ENCODE assay signal across 14 cellular contexts in the genomic region with DNA sequence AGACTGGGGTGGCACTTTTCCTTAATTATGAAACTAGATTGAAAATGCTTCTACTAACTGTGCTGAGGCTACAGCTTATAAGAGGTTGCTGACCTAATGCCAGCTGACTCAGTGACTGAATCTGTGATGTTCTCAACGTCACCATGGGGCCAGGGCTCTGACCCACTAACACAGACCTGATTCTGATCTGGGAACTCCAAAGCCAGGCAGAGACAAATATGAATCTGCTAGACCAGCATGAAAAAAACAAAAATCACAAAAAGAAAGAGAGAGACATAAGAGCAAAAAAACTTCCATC. TPM values are rescaled to one million over a fixed set of nuclear protein-coding genes. Genes with fewer than 3 reads are reported as not detected.
DNase-seq lines count a peak whose midpoint lies in the region; ATAC-seq, FAIRE-seq and TF ChIP-seq lines count a peak whose summit lies in the region.
"Had no signal": no experiment of that assay in that cellular context is flagged by ENCODE, and none has a peak within 500 bp of the region (broad histone marks: within the 10 kb centered on the region; RNA-seq: fewer than 3 reads in every experiment).

No MANE protein-coding gene starts in this region.

- no peak for TF ChIP-seq POLR2A in GM12878 (IDR thresholded peaks at IDR 0.05; ENCODE audit: low read depth, low read length)

- no peak overlapping the region for H2AFZ ChIP-seq in GM12878 (ENCODE audit: control insufficient read depth, low read depth, low read length)

- H3K9me3 ChIP-seq in GM12878 (replicated peaks; ENCODE audit: control insufficient read depth, insufficient read depth, low read length) (no peaks in the 10 kb centered on the region; the same call in 2 of the 3 replicates), left lung (no peaks in the 10 kb centered on the region)
- H3K9me3 ChIP-seq: SJSA1 had no signal

- POLR2A ChIA-PET in GM12878 (lab: Charles Lee): interaction anchor here (1.3 to 1.7 kb wide), 2 partner anchors 9 to 13 kb away, joined by 4 to 8 read pairs; no protein-coding TSS in a partner anchor

- SMC1A ChIA-PET in GM12878 (lab: Charles Lee; ENCODE audit: uncharacterized antibody, unreplicated experiment): interaction anchor here (1.2 to 4.2 kb wide), 11 partner anchors 8 to 74 kb away, joined by 3 to 36 read pairs (median 5); no protein-coding TSS in a partner anchor

- H3K4me1 ChIP-seq in GM12878 (ENCODE audit: control insufficient read depth, insufficient read depth, low read length) (peaks cover 18% of the 10 kb centered on the region), left lung (peaks cover 6 to 12% of the 10 kb centered on the region in 2 donors)
- H3K4me1 ChIP-seq: SJSA1 had no signal

- no TSS peak for BruUV-seq in GM12878 (replicated peaks; lab: Mats Ljungman, UMichigan)

- TF ChIP-seq CTCF in GM12878 (IDR thresholded peaks at IDR 0.05 in 2 of 3, conservative IDR thresholded peaks at IDR 0.05 in 1 of 3; ENCODE audit: control insufficient read depth in 2 of 3, extremely low read depth in 1 of 3, insufficient read depth in 1 of 3, low read depth in 3 of 3, low read length in 3 of 3) (no peak), left lung (IDR thresholded peaks at IDR 0.05) (no peak)

- in situ Hi-C loops in GM12878 (cut with MboI): no loop called here

- DNase-seq in AG08396 (ENCODE audit: low spot score) (peak; percentile 55), HCEC 1CT (peak; percentile 60), GM12878 (ENCODE audit: low read depth, low spot score) (no peak), left lung (no peak), activated gamma-delta T cell (lab: John Stamatoyannopoulos, UW) (no peak), superior temporal gyrus (ENCODE audit: extremely low spot score) (no peak)
- DNase-seq in activated naive CD4-positive, alpha-beta T cell (lab: John Stamatoyannopoulos, UW): no peak
- DNase-seq: activated gamma-delta T cell treated with Interleukin-2 at 50 U/mL for 16 hours; effector CD8-positive, alpha-beta T cell; NCI-H69 had no signal

- H3K27me3 ChIP-seq in GM12878 (replicated peaks in 1 of 2; ENCODE audit: control insufficient read depth in 2 of 2, insufficient read depth in 2 of 2, low read length in 1 of 2): no peaks in the 10 kb centered on the region
- H3K27me3 ChIP-seq in left lung: no peaks in the 10 kb centered on the region
- H3K27me3 ChIP-seq: SJSA1 had no signal

- no peak overlapping the region for H3K9ac ChIP-seq in GM12878 (ENCODE audit: control insufficient read depth, insufficient read depth, low read length)

- H3K27ac ChIP-seq in GM12878 (ENCODE audit: control insufficient read depth, insufficient read depth) (peak overlapping the region; percentile 34), left lung (no peak overlapping the region)
- H3K27ac ChIP-seq: SJSA1 had no signal

- 9% methylated on average over 1 of the region's 1 CpG for WGBS in GM12878 (ENCODE audit: insufficient coverage, insufficient replicate concordance, low lambda C conversion rate, missing lambda C conversion rate)

- H3K4me2 ChIP-seq in GM12878 (ENCODE audit: control insufficient read depth, insufficient read depth): peak overlapping the region; percentile 17

- H4K20me1 ChIP-seq in GM12878 (ENCODE audit: control insufficient read depth, insufficient read depth): no peaks in the 10 kb centered on the region

- CTCF ChIA-PET in GM12878 (lab: Yijun Ruan, JAX): interaction anchor here (0.6 to 2.3 kb wide), 6 partner anchors 11 to 80 kb away, joined by 3 to 9 read pairs (median 4); no protein-coding TSS in a partner anchor

- no peak for FAIRE-seq in GM12878 (lab: Jason Lieb, UNC)

- no peak for TF ChIP-seq EP300 in GM12878 (IDR thresholded peaks at IDR 0.05; ENCODE audit: borderline replicate concordance in 1 of 2, control insufficient read depth in 1 of 2, low read depth in 2 of 2, low read length in 2 of 2)

- peak overlapping the region; percentile 5; the same call in 1 of the 2 replicates for H3K4me3 ChIP-seq in GM12878
- H3K4me3 ChIP-seq in left lung: no peak overlapping the region
- H3K4me3 ChIP-seq: SJSA1 had no signal

- RAD21 ChIA-PET in GM12878 (lab: Charles Lee; ENCODE audit: unreplicated experiment): interaction anchor here (1.2 to 2.1 kb wide), 4 partner anchors 14 to 62 kb away, joined by 4 to 6 read pairs (median 5); no protein-coding TSS in a partner anchor

- peak; percentile 67 for ATAC-seq in GM12878
- peak; percentile 60 for ATAC-seq in left lung
- no peak for ATAC-seq in HG03175 (IDR thresholded peaks at IDR 0.05; ENCODE audit: unreplicated experiment)
- ATAC-seq: activated CD4-positive, CD25-positive, alpha-beta regulatory T cell treated with anti-CD3 and anti-CD28 coated beads, Interleukin-2, amount 50 U/mL, for 24 hours; HCT116 had no signal

- intact Hi-C loops in GM12878 (cut with micrococcal nuclease; ENCODE audit: unreplicated experiment): no loop called here
- intact Hi-C loops in left lung (cut with DNase I): no loop called here

- H3K79me2 ChIP-seq in GM12878 (ENCODE audit: control insufficient read depth, insufficient read depth, low read length): peaks cover 96% of the 10 kb centered on the region

- peaks cover 0 to 3% of the 10 kb centered on the region in 2 experiments; a peak in 2 of 4 replicates for H3K36me3 ChIP-seq in GM12878 (ENCODE audit: control insufficient read depth in 2 of 2, insufficient read depth in 2 of 2, low read length in 1 of 2)
- H3K36me3 ChIP-seq in left lung: no peaks in the 10 kb centered on the region

- no peak for TF ChIP-seq RAD21 in GM12878 (IDR thresholded peaks at IDR 0.05; ENCODE audit: insufficient read depth, low read depth, low read length)

TF ChIP-seq in GM12878, 131 proteins besides CTCF, POLR2A, EP300 and RAD21:
- TF ChIP-seq, protein P1, sequence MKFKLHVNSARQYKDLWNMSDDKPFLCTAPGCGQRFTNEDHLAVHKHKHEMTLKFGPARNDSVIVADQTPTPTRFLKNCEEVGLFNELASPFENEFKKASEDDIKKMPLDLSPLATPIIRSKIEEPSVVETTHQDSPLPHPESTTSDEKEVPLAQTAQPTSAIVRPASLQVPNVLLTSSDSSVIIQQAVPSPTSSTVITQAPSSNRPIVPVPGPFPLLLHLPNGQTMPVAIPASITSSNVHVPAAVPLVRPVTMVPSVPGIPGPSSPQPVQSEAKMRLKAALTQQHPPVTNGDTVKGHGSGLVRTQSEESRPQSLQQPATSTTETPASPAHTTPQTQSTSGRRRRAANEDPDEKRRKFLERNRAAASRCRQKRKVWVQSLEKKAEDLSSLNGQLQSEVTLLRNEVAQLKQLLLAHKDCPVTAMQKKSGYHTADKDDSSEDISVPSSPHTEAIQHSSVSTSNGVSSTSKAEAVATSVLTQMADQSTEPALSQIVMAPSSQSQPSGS (IDR thresholded peaks at IDR 0.05; ENCODE audit: low read length): no peak
- TF ChIP-seq JUND (IDR thresholded peaks at IDR 0.05; ENCODE audit: low read depth, low read length) (no peak), CREB1 (IDR thresholded peaks at IDR 0.05; ENCODE audit: low read depth) (peak; percentile 81), JUNB (IDR thresholded peaks at IDR 0.05) (peak; percentile 12; the same call in 1 of the 2 replicates), SUZ12 (IDR thresholded peaks at IDR 0.05; ENCODE audit: unreplicated experiment) (no peak)

RNA-seq across cellular contexts. Expression of a gene that starts 16.1 kb away (rescaled TPM):
- 37.0 and 39.1 TPM in 2 replicates for total RNA-seq in GM12878 (2013; cell fraction: nucleolus; rRNA removed)
- total RNA-seq in GM12878 (2014; rRNA removed) (25.8 and 32.1 TPM in 2 replicates), GM12878 (2014; rRNA removed; fragmentation: Illumina TruSeq; extraction: Trizol) (21.7 and 22.2 TPM in 2 replicates), GM12878 (2021) (25.0 and 27.7 TPM in 2 replicates), left lung (10 to 100 TPM; 16.0 to 18.5 TPM)
- polyA plus RNA-seq in GM12878 (2011; ENCODE audit: low read depth): 10.1 TPM
- polyA plus RNA-seq in GM12878 (2011; rRNA removed) (12.1 and 13.3 TPM in 2 replicates), GM12878 (2014; fragmentation: Illumina TruSeq; extraction: Trizol) (22.5 and 24.0 TPM in 2 replicates), GM12878 (2014; fragmentation: Nextera tagmentation; extraction: Ambion mirVana) (1 to 10 TPM; 4.0 to 6.5 TPM), GM12878 (2014; rRNA removed) (19.2 and 21.5 TPM in 2 replicates), GM12878 (2016; fragmentation: Nextera tagmentation; extraction: Ambion mirVana) (10 to 100 TPM; 12.5 to 14.9 TPM)
- 8.0 and 9.9 TPM in 2 replicates for polyA plus RNA-seq in GM12878 (2011; cell fraction: cytosol; rRNA removed)
- 9.6 and 12.0 TPM in 2 replicates for polyA plus RNA-seq in GM12878 (2011; cell fraction: nucleus; rRNA removed)
- polyA plus RNA-seq in GM12878 (2012): 14.8 and 19.1 TPM in 2 replicates
- polyA minus RNA-seq in GM12878 (2011; rRNA and poly(A)+ RNA removed): 12.3 and 14.9 TPM in 2 replicates
- polyA minus RNA-seq in GM12878 (2011; cell fraction: cytosol; rRNA and poly(A)+ RNA removed): 4.0 and 5.9 TPM in 2 replicates
- polyA minus RNA-seq in GM12878 (2011; cell fraction: nucleus; rRNA and poly(A)+ RNA removed): 11.1 and 21.9 TPM in 2 replicates

Comparison
In these comparisons a context has a peak if more than half of its experiments do, and no peak if none do; other contexts are left out.
1. DNase-seq: peak in AG08396 (single experiment) and HCEC 1CT (single experiment); none in GM12878 (single experiment), left lung (0 of 2), activated gamma-delta T cell (single experiment), superior temporal gyrus (single experiment) and activated naive CD4-positive, alpha-beta T cell (0 of 4).